Comparison of ENCODE assay signal across 1 cellular context in the genomic region with DNA sequence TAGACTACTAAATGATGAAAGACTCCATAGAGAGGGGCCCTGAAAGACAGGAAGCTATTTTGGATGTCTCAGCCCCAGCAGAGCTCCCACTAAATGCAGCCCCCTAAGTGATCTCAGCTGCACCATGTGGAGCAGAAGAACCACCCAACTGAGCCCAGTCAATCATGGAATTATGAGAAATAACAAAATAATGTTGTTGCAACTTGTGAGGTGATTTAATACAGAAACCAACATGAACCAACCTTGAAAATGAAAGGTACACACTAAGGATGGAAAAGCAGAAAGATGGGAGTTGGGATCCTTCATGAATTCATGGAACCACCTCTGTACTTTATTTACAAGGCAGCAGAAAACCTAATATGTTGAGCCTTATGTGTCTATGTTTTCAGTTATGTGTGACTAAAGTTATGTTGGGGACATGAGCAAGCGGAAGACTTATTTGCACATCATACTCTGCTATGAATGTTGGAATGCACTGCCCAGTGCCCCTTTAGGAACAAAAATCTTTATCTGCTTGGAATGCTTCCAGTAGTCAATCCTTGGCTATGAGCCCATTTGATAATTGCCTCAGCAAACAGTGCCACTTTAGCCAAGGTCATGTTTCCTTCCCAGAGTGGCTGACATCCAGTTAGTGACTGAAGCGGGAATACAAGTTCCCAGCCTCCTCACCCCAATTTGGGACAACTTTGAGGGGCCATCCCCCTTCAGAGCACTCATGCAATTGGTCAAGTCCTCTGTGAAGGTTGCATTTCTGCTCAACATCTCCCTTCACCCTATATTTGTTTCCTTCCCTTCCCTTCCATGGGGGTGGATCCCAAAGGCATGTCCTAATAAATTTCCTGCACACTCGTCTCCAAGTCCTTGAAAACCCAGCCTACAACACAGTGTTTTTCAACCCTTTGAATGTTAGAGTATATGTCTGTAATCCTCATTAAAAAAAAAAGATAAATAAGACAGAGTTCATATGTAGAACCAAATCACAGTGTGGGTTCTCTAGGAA.
A peak's percentile ranks its signal among the peaks of the same experiment; 100 is the strongest.
TF ChIP-seq lines count a peak whose summit lies in the region.

No MANE protein-coding gene starts in this region.

TF ChIP-seq in HepG2, 621 proteins besides CTCF, POLR2A, EP300 and RAD21 (continued from another document and continues in another):
- TF ChIP-seq ZBED4 (CRISPR knock-in tag; IDR thresholded peaks at IDR 0.05; ENCODE audit: borderline replicate concordance) (peak; percentile 72; the same call in 1 of the 2 replicates), MEIS2 (CRISPR knock-in tag; IDR thresholded peaks at IDR 0.05) (no peak; the same call in 1 of the 2 replicates), AKAP8 (CRISPR knock-in tag; IDR thresholded peaks at IDR 0.05) (no peak), ELK4 (CRISPR knock-in tag; IDR thresholded peaks at IDR 0.05; ENCODE audit: borderline replicate concordance) (no peak), ZFP41 (CRISPR knock-in tag; IDR thresholded peaks at IDR 0.05; ENCODE audit: borderline replicate concordance) (no peak), REST (IDR thresholded peaks at IDR 0.05; ENCODE audit: borderline replicate concordance in 1 of 2, low read depth in 1 of 2, low read length in 2 of 2) (peak in 1 of 2 experiments; percentile 69; a peak in 1 of 4 replicates), TOPORS (CRISPR knock-in tag; IDR thresholded peaks at IDR 0.05) (no peak), AGO2 (optimal IDR thresholded peaks at IDR 0.05; ENCODE audit: low read depth, low read length) (no peak), JARID2 (CRISPR knock-in tag; IDR thresholded peaks at IDR 0.05; ENCODE audit: insufficient replicate concordance) (no peak), JDP2 (CRISPR knock-in tag; IDR thresholded peaks at IDR 0.05; ENCODE audit: borderline replicate concordance) (no peak), CHD2 (IDR thresholded peaks at IDR 0.05; ENCODE audit: low read depth, low read length) (no peak), CENPT (CRISPR knock-in tag; IDR thresholded peaks at IDR 0.05; ENCODE audit: low read depth) (no peak), ZNF891 (CRISPR knock-in tag; IDR thresholded peaks at IDR 0.05) (no peak), DMTF1 (CRISPR knock-in tag; IDR thresholded peaks at IDR 0.05) (no peak), BORCS8-MEF2B (CRISPR knock-in tag; IDR thresholded peaks at IDR 0.05) (peak; percentile 39; the same call in 1 of the 2 replicates), ZNF605 (CRISPR knock-in tag; IDR thresholded peaks at IDR 0.05) (peak; percentile 80), ZNF816 (CRISPR knock-in tag; IDR thresholded peaks at IDR 0.05; ENCODE audit: borderline replicate concordance) (no peak; the same call in 1 of the 2 replicates), HNRNPH1 (optimal IDR thresholded peaks at IDR 0.05; ENCODE audit: low read depth, low read length) (no peak), TBX3 (IDR thresholded peaks at IDR 0.05; ENCODE audit: borderline replicate concordance) (peak; percentile 89), ZNF264 (CRISPR knock-in tag; IDR thresholded peaks at IDR 0.05) (peak; percentile 98), ARNT (IDR thresholded peaks at IDR 0.05) (no peak), PRMT3 (CRISPR knock-in tag; IDR thresholded peaks at IDR 0.05; ENCODE audit: borderline replicate concordance, low read depth) (no peak), RNF219 (CRISPR knock-in tag; IDR thresholded peaks at IDR 0.05) (no peak), ZNF790 (CRISPR knock-in tag; IDR thresholded peaks at IDR 0.05; ENCODE audit: borderline replicate concordance) (no peak)
- TF ChIP-seq, protein P1, sequence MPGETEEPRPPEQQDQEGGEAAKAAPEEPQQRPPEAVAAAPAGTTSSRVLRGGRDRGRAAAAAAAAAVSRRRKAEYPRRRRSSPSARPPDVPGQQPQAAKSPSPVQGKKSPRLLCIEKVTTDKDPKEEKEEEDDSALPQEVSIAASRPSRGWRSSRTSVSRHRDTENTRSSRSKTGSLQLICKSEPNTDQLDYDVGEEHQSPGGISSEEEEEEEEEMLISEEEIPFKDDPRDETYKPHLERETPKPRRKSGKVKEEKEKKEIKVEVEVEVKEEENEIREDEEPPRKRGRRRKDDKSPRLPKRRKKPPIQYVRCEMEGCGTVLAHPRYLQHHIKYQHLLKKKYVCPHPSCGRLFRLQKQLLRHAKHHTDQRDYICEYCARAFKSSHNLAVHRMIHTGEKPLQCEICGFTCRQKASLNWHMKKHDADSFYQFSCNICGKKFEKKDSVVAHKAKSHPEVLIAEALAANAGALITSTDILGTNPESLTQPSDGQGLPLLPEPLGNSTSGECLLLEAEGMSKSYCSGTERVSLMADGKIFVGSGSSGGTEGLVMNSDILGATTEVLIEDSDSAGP (CRISPR knock-in tag; IDR thresholded peaks at IDR 0.05; ENCODE audit: borderline replicate concordance), result peak; percentile 13; the same call in 1 of the 2 replicates
- TF ChIP-seq, protein P2, sequence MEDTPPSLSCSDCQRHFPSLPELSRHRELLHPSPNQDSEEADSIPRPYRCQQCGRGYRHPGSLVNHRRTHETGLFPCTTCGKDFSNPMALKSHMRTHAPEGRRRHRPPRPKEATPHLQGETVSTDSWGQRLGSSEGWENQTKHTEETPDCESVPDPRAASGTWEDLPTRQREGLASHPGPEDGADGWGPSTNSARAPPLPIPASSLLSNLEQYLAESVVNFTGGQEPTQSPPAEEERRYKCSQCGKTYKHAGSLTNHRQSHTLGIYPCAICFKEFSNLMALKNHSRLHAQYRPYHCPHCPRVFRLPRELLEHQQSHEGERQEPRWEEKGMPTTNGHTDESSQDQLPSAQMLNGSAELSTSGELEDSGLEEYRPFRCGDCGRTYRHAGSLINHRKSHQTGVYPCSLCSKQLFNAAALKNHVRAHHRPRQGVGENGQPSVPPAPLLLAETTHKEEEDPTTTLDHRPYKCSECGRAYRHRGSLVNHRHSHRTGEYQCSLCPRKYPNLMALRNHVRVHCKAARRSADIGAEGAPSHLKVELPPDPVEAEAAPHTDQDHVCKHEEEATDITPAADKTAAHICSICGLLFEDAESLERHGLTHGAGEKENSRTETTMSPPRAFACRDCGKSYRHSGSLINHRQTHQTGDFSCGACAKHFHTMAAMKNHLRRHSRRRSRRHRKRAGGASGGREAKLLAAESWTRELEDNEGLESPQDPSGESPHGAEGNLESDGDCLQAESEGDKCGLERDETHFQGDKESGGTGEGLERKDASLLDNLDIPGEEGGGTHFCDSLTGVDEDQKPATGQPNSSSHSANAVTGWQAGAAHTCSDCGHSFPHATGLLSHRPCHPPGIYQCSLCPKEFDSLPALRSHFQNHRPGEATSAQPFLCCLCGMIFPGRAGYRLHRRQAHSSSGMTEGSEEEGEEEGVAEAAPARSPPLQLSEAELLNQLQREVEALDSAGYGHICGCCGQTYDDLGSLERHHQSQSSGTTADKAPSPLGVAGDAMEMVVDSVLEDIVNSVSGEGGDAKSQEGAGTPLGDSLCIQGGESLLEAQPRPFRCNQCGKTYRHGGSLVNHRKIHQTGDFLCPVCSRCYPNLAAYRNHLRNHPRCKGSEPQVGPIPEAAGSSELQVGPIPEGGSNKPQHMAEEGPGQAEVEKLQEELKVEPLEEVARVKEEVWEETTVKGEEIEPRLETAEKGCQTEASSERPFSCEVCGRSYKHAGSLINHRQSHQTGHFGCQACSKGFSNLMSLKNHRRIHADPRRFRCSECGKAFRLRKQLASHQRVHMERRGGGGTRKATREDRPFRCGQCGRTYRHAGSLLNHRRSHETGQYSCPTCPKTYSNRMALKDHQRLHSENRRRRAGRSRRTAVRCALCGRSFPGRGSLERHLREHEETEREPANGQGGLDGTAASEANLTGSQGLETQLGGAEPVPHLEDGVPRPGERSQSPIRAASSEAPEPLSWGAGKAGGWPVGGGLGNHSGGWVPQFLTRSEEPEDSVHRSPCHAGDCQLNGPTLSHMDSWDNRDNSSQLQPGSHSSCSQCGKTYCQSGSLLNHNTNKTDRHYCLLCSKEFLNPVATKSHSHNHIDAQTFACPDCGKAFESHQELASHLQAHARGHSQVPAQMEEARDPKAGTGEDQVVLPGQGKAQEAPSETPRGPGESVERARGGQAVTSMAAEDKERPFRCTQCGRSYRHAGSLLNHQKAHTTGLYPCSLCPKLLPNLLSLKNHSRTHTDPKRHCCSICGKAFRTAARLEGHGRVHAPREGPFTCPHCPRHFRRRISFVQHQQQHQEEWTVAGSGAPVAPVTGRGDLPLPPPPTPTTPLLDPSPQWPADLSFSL (CRISPR knock-in tag; IDR thresholded peaks at IDR 0.05), result no peak; the same call in 1 of the 2 replicates
